ENCODE assay signal across 19 cellular contexts in genomic region chr1:108421061-108421918, GRCh38. TPM values are rescaled to one million over a fixed set of nuclear protein-coding genes. Genes with fewer than 3 reads are reported as not detected.
DNase-seq lines count a peak whose midpoint lies in the region; ATAC-seq, FAIRE-seq and TF ChIP-seq lines count a peak whose summit lies in the region.
"Not testable (repeated sequence)": the region's sequence is repeated elsewhere in the genome, so short reads cannot be mapped to it uniquely, and the experiment has no call there.
"Had no signal": no experiment of that assay in that cellular context is flagged by ENCODE, and none has a peak within 500 bp of the region (broad histone marks: within the 10 kb centered on the region; RNA-seq: fewer than 3 reads in every experiment).

No MANE protein-coding gene starts in this region.

- not testable (repeated sequence) for H3K4me1 ChIP-seq in CD8-positive, alpha-beta T cell (ENCODE audit: insufficient read depth, low read length); GM12878 (ENCODE audit: control insufficient read depth, insufficient read depth, low read length)

- not testable (repeated sequence) for DNase-seq in CD8-positive, alpha-beta T cell; GM12878 (ENCODE audit: low read depth, low spot score); memory B cell (ENCODE audit: low spot score in 2 of 2); stimulated activated naive B cell treated with anti-CD40 and anti-IgM and Interleukin-4, amounts not matched to agents 10 μg/mL and 1 μg/mL and 100 μg/mL, for 72 hours

- TF ChIP-seq CTCF in CD8-positive, alpha-beta T cell (IDR thresholded peaks at IDR 0.05); GM12878 (IDR thresholded peaks at IDR 0.05 in 2 of 3, conservative IDR thresholded peaks at IDR 0.05 in 1 of 3; ENCODE audit: control insufficient read depth in 2 of 3, extremely low read depth in 1 of 3, insufficient read depth in 1 of 3, low read depth in 3 of 3, low read length in 3 of 3): not testable (repeated sequence)

- not testable (repeated sequence) for H2AFZ ChIP-seq in GM12878 (ENCODE audit: control insufficient read depth, low read depth, low read length)

- peak; percentile 68 for ATAC-seq in CD8-positive, alpha-beta T cell
- ATAC-seq in GM19395 (IDR thresholded peaks at IDR 0.05; ENCODE audit: unreplicated experiment) (peak; percentile 50), HG02678 (IDR thresholded peaks at IDR 0.05; ENCODE audit: unreplicated experiment) (peak; percentile 67), HG03521 (IDR thresholded peaks at IDR 0.05; ENCODE audit: unreplicated experiment) (peak; percentile 65), GM12878 (peak; percentile 77), memory B cell (ENCODE audit: low read depth) (peak; percentile 91)
- ATAC-seq in activated CD4-positive, CD25-positive, alpha-beta regulatory T cell treated with anti-CD3 and anti-CD28 coated beads, Interleukin-2, amount 50 U/mL, for 24 hours: peak; percentile 77 to 79
- ATAC-seq in stimulated activated naive B cell treated with anti-CD40 and anti-IgM and Interleukin-4, amounts not matched to agents 10 μg/mL and 1 μg/mL and 100 μg/mL, for 72 hours (replicated peaks): peak; percentile 91 to 93

- not testable (repeated sequence) for TF ChIP-seq EP300 in GM12878 (IDR thresholded peaks at IDR 0.05; ENCODE audit: borderline replicate concordance in 1 of 2, control insufficient read depth in 1 of 2, low read depth in 2 of 2, low read length in 2 of 2)

- RAD21 ChIA-PET in GM12878 (lab: Charles Lee; ENCODE audit: unreplicated experiment): not testable (repeated sequence)

- H3K36me3 Mint-ChIP-seq in CD8-positive, alpha-beta T cell; memory B cell; stimulated activated naive B cell treated with anti-CD40 and anti-IgM and Interleukin-4, amounts not matched to agents 10 μg/mL and 1 μg/mL and 100 μg/mL, for 72 hours: not testable (repeated sequence)

- not testable (repeated sequence) for H3K79me2 ChIP-seq in GM12878 (ENCODE audit: control insufficient read depth, insufficient read depth, low read length)

- not testable (repeated sequence) for H3K27ac ChIP-seq in CD8-positive, alpha-beta T cell (ENCODE audit: low read depth, low read length); GM12878 (ENCODE audit: control insufficient read depth, insufficient read depth)

- not testable (repeated sequence) for H3K9me3 Mint-ChIP-seq in CD8-positive, alpha-beta T cell; memory B cell; stimulated activated naive B cell treated with anti-CD40 and anti-IgM and Interleukin-4, amounts not matched to agents 10 μg/mL and 1 μg/mL and 100 μg/mL, for 72 hours

- H3K4me2 ChIP-seq in GM12878 (ENCODE audit: control insufficient read depth, insufficient read depth): not testable (repeated sequence)

- not testable (repeated sequence) for H3K27me3 Mint-ChIP-seq in CD8-positive, alpha-beta T cell (ENCODE audit: low read depth); memory B cell; stimulated activated naive B cell treated with anti-CD40 and anti-IgM and Interleukin-4, amounts not matched to agents 10 μg/mL and 1 μg/mL and 100 μg/mL, for 72 hours

- POLR2A ChIA-PET in CD8-positive, alpha-beta T cell (lab: Charles Lee); GM12878 (lab: Charles Lee): not testable (repeated sequence)

- not testable (repeated sequence) for H3K4me3 ChIP-seq in CD8-positive, alpha-beta T cell (ENCODE audit: low read depth, low read length); GM12878

- TF ChIP-seq RAD21 in GM12878 (IDR thresholded peaks at IDR 0.05; ENCODE audit: insufficient read depth, low read depth, low read length): not testable (repeated sequence)

- not testable (repeated sequence) for H3K9me3 ChIP-seq in CD8-positive, alpha-beta T cell (ENCODE audit: low read length); GM12878 (replicated peaks; ENCODE audit: control insufficient read depth, insufficient read depth, low read length)

- H3K9ac ChIP-seq in GM12878 (ENCODE audit: control insufficient read depth, insufficient read depth, low read length): not testable (repeated sequence)

- WGBS in GM12878 (ENCODE audit: insufficient coverage, insufficient replicate concordance, low lambda C conversion rate, missing lambda C conversion rate): no CpG with 5 or more reads among the region's 61 CpGs

- BruUV-seq in GM12878 (replicated peaks; lab: Mats Ljungman, UMichigan): not testable (repeated sequence)

- SMC1A ChIA-PET in GM12878 (lab: Charles Lee; ENCODE audit: uncharacterized antibody, unreplicated experiment): not testable (repeated sequence)

- not testable (repeated sequence) for FAIRE-seq in GM12878 (lab: Jason Lieb, UNC)

- H3K4me1 Mint-ChIP-seq in CD8-positive, alpha-beta T cell (ENCODE audit: low read depth); memory B cell; stimulated activated naive B cell treated with anti-CD40 and anti-IgM and Interleukin-4, amounts not matched to agents 10 μg/mL and 1 μg/mL and 100 μg/mL, for 72 hours: not testable (repeated sequence)

- not testable (repeated sequence) for H3K27me3 ChIP-seq in CD8-positive, alpha-beta T cell (ENCODE audit: insufficient read depth, low read length); GM12878 (replicated peaks in 1 of 2; ENCODE audit: control insufficient read depth in 2 of 2, insufficient read depth in 2 of 2, low read length in 1 of 2)

- CTCF ChIA-PET in CD8-positive, alpha-beta T cell (lab: Charles Lee); GM12878 (lab: Yijun Ruan, JAX): not testable (repeated sequence)

- H3K27ac Mint-ChIP-seq in CD8-positive, alpha-beta T cell; memory B cell; stimulated activated naive B cell treated with anti-CD40 and anti-IgM and Interleukin-4, amounts not matched to agents 10 μg/mL and 1 μg/mL and 100 μg/mL, for 72 hours: not testable (repeated sequence)

- H3K36me3 ChIP-seq in CD8-positive, alpha-beta T cell (ENCODE audit: insufficient read depth, low read length); GM12878 (ENCODE audit: control insufficient read depth in 2 of 2, insufficient read depth in 2 of 2, low read length in 1 of 2): not testable (repeated sequence)

- not testable (repeated sequence) for H3K4me3 Mint-ChIP-seq in CD8-positive, alpha-beta T cell; memory B cell; stimulated activated naive B cell treated with anti-CD40 and anti-IgM and Interleukin-4, amounts not matched to agents 10 μg/mL and 1 μg/mL and 100 μg/mL, for 72 hours

- intact Hi-C loops in CD8-positive, alpha-beta T cell (cut with DNase I, micrococcal nuclease); GM12878 (cut with micrococcal nuclease; ENCODE audit: unreplicated experiment): not testable (repeated sequence)

- in situ Hi-C loops in GM12878 (cut with MboI): not testable (repeated sequence)

- TF ChIP-seq POLR2A in GM12878 (IDR thresholded peaks at IDR 0.05; ENCODE audit: low read depth, low read length): not testable (repeated sequence)

- H4K20me1 ChIP-seq in GM12878 (ENCODE audit: control insufficient read depth, insufficient read depth): not testable (repeated sequence)

RNA-seq across cellular contexts. Expression of gene NBPF6, which starts 28.9 kb away (rescaled TPM):
- not detected for total RNA-seq in CD8-positive, alpha-beta T cell
- not detected in 2 replicates for total RNA-seq in GM12878 (2013; cell fraction: nucleolus; rRNA removed)
- not detected in 2 replicates for total RNA-seq in GM12878 (2014; rRNA removed)
- not detected in 2 replicates for total RNA-seq in GM12878 (2014; rRNA removed; fragmentation: Illumina TruSeq; extraction: Trizol)
- total RNA-seq in GM12878 (2021): not detected in 2 replicates
- polyA plus RNA-seq in GM12878 (2011; ENCODE audit: low read depth): not detected
- not detected in 2 replicates for polyA plus RNA-seq in GM12878 (2011; rRNA removed)
- polyA plus RNA-seq in GM12878 (2011; cell fraction: cytosol; rRNA removed): not detected in 2 replicates
- polyA plus RNA-seq in GM12878 (2011; cell fraction: nucleus; rRNA removed): not detected in 2 replicates
- polyA plus RNA-seq in GM12878 (2012): not detected in 2 replicates
- not detected in 2 replicates for polyA plus RNA-seq in GM12878 (2014; fragmentation: Illumina TruSeq; extraction: Trizol)
- polyA plus RNA-seq in GM12878 (2014; fragmentation: Nextera tagmentation; extraction: Ambion mirVana): not detected
- not detected in 2 replicates for polyA plus RNA-seq in GM12878 (2014; rRNA removed)
- polyA plus RNA-seq in GM12878 (2016; fragmentation: Nextera tagmentation; extraction: Ambion mirVana): not detected
- polyA minus RNA-seq in GM12878 (2011; rRNA and poly(A)+ RNA removed): not detected in 2 replicates
- polyA minus RNA-seq in GM12878 (2011; cell fraction: cytosol; rRNA and poly(A)+ RNA removed): not detected in 2 replicates
- polyA minus RNA-seq in GM12878 (2011; cell fraction: nucleus; rRNA and poly(A)+ RNA removed): not detected in 2 replicates
- total RNA-seq: A673; activated CD8-positive, alpha-beta memory T cell treated with anti-CD3 and anti-CD28 coated beads for 36 hours; CD8-positive, alpha-beta memory T cell; Daoy; epithelial cell of proximal tubule; H7; HT1080; left cardiac atrium; right atrium auricular region; thyroid gland had no signal
- polyA plus RNA-seq: CD8-positive, alpha-beta memory T cell; immature natural killer cell had no signal
